In genomic region chr2:69141081-69141480, GRCh38 we compare ENCODE assay signal across 23 cellular contexts.
"Had no signal": no experiment of that assay in that cellular context is flagged by ENCODE, and none has a peak within 500 bp of the region (broad histone marks: within the 10 kb centered on the region; RNA-seq: fewer than 3 reads in every experiment).

No MANE protein-coding gene starts in this region.

- H3K9me3 Mint-ChIP-seq: activated CD4-positive, alpha-beta T cell treated with anti-CD3 and anti-CD28 coated beads, Interleukin-2, amount 10 ng/mL, durations not matched to agents 7 days and 5 days; activated CD8-positive, alpha-beta T cell treated with anti-CD3 and anti-CD28 coated beads for 36 hours; activated naive CD4-positive, alpha-beta T cell treated with anti-CD3 and anti-CD28 coated beads, Interleukin-2, amount 50 U/mL, for 72 hours; mesothelial cell of epicardium; natural killer cell; stimulated activated effector memory CD8-positive, alpha-beta T cell treated with anti-CD3 and anti-CD28 coated beads, Interleukin-12 subunit alpha, Interleukin-12 subunit beta, amount 100 ng/mL, for 72 hours; stimulated activated naive CD8-positive, alpha-beta T cell treated with anti-CD3 and anti-CD28 coated beads, Interleukin-15, amount 100 ng/mL, for 72 hours had no signal

- H3K27ac Mint-ChIP-seq: activated CD4-positive, alpha-beta T cell treated with anti-CD3 and anti-CD28 coated beads, Interleukin-2, amount 10 ng/mL, durations not matched to agents 7 days and 5 days; activated CD8-positive, alpha-beta T cell treated with anti-CD3 and anti-CD28 coated beads for 36 hours; activated naive CD4-positive, alpha-beta T cell treated with anti-CD3 and anti-CD28 coated beads, Interleukin-2, amount 50 U/mL, for 72 hours; mesothelial cell of epicardium; natural killer cell; progenitor cell of endocrine pancreas; stimulated activated effector memory CD8-positive, alpha-beta T cell treated with anti-CD3 and anti-CD28 coated beads, Interleukin-12 subunit alpha, Interleukin-12 subunit beta, amount 100 ng/mL, for 72 hours; stimulated activated naive CD8-positive, alpha-beta T cell treated with anti-CD3 and anti-CD28 coated beads, Interleukin-15, amount 100 ng/mL, for 72 hours had no signal

- H3K4me1 ChIP-seq: left lung, uterus had no signal

- H3K4me1 Mint-ChIP-seq: activated CD4-positive, alpha-beta T cell treated with anti-CD3 and anti-CD28 coated beads, Interleukin-2, amount 10 ng/mL, durations not matched to agents 7 days and 5 days; natural killer cell; stimulated activated effector memory CD8-positive, alpha-beta T cell treated with anti-CD3 and anti-CD28 coated beads, Interleukin-12 subunit alpha, Interleukin-12 subunit beta, amount 100 ng/mL, for 72 hours; stimulated activated naive CD8-positive, alpha-beta T cell treated with anti-CD3 and anti-CD28 coated beads, Interleukin-15, amount 100 ng/mL, for 72 hours had no signal

- H3K27me3 ChIP-seq: ascending aorta, foreskin keratinocyte, left lung, transverse colon, uterus had no signal

- H3K36me3 ChIP-seq: left lung, transverse colon, uterus had no signal

- DNase-seq: activated CD4-positive, alpha-beta T cell treated with anti-CD3 and anti-CD28 coated beads, Interleukin-2, amount 10 ng/mL, durations not matched to agents 7 days and 5 days; activated CD8-positive, alpha-beta T cell treated with anti-CD3 and anti-CD28 coated beads for 36 hours; activated T-cell treated with anti-CD3 and anti-CD28 coated beads, Interleukin-2, amount 50 U/mL, for 1 hour; cerebellar nuclear complex; foreskin keratinocyte; kidney; left lung; mammary epithelial cell; natural killer cell; retina; stimulated activated CD4-positive, alpha-beta T cell treated with anti-CD3 and anti-CD28 coated beads, Interleukin-1b, Interleukin-23, amount 100 ng/mL, for 48 hours; stimulated activated naive CD8-positive, alpha-beta T cell treated with anti-CD3 and anti-CD28 coated beads, Interleukin-15, amount 100 ng/mL, for 72 hours; T-helper 2 cell; transverse colon; uterus had no signal

- H3K27me3 Mint-ChIP-seq: progenitor cell of endocrine pancreas had no signal

- ATAC-seq: activated CD4-positive, CD25-positive, alpha-beta regulatory T cell treated with anti-CD3 and anti-CD28 coated beads, Interleukin-2, amount 50 U/mL, for 24 hours; activated CD8-positive, alpha-beta T cell treated with anti-CD3 and anti-CD28 coated beads for 36 hours; activated naive CD4-positive, alpha-beta T cell treated with anti-CD3 and anti-CD28 coated beads, Interleukin-2, amount 50 U/mL, for 72 hours; foreskin keratinocyte; left lung; natural killer cell; stimulated activated effector memory CD8-positive, alpha-beta T cell treated with anti-CD3 and anti-CD28 coated beads, Interleukin-12 subunit alpha, Interleukin-12 subunit beta, amount 100 ng/mL, for 72 hours; stimulated activated naive CD8-positive, alpha-beta T cell treated with anti-CD3 and anti-CD28 coated beads, Interleukin-15, amount 100 ng/mL, for 72 hours had no signal

- H3K4me3 Mint-ChIP-seq: activated CD4-positive, alpha-beta T cell treated with anti-CD3 and anti-CD28 coated beads, Interleukin-2, amount 10 ng/mL, durations not matched to agents 7 days and 5 days; activated CD8-positive, alpha-beta T cell treated with anti-CD3 and anti-CD28 coated beads for 36 hours; mesothelial cell of epicardium; natural killer cell; stimulated activated effector memory CD8-positive, alpha-beta T cell treated with anti-CD3 and anti-CD28 coated beads, Interleukin-12 subunit alpha, Interleukin-12 subunit beta, amount 100 ng/mL, for 72 hours; stimulated activated naive CD8-positive, alpha-beta T cell treated with anti-CD3 and anti-CD28 coated beads, Interleukin-15, amount 100 ng/mL, for 72 hours had no signal

- H3K27ac ChIP-seq: foreskin keratinocyte, left lung, transverse colon, VCaP had no signal

- H3K4me3 ChIP-seq: ascending aorta, left lung, skin epidermis, transverse colon, uterus had no signal

- H3K36me3 Mint-ChIP-seq: activated naive CD4-positive, alpha-beta T cell treated with anti-CD3 and anti-CD28 coated beads, Interleukin-2, amount 50 U/mL, for 72 hours; natural killer cell; stimulated activated effector memory CD8-positive, alpha-beta T cell treated with anti-CD3 and anti-CD28 coated beads, Interleukin-12 subunit alpha, Interleukin-12 subunit beta, amount 100 ng/mL, for 72 hours had no signal

- H3K9me3 ChIP-seq: ascending aorta, left lung, transverse colon, uterus had no signal
